In the genomic region with DNA sequence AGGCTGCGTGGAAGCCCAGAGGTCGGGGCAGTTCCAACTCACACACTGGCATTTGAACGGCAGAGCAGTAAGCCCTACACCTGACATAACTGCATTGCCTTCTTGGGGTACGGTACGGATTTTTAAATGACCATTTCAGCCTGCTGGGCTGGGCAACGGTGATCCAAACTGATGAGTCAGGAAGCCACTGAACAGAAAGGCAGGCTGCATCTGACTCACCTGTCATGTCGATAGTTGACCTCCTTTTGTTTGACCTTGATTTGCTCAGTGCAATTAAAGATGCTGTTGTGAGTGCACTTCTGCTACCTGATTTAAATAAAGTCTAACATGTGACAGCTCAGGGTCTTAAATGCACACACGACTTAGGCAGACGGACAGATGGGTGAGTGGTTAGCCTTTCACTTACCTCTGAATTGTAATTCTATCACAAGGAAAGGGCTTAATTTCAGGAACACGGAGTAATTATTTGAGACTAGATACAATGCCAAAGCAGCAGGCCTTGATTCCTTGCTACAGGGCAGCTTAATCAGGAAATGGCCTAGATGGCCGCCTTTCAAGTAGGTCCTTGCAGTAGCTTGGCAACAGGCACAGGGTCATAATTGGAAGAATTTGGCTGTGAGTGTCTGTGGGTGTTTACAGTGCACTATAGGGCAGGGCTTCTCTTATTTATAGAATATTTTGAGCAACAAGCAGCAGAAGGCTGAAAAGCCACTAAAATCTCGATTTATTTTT, we compare ENCODE assay signal across 10 cellular contexts. TPM values are rescaled to one million over a fixed set of nuclear protein-coding genes. Genes with fewer than 3 reads are reported as not detected.
DNase-seq lines count a peak whose midpoint lies in the region; ATAC-seq and TF ChIP-seq lines count a peak whose summit lies in the region.
"Had no signal": no experiment of that assay in that cellular context is flagged by ENCODE, and none has a peak within 500 bp of the region (broad histone marks: within the 10 kb centered on the region; RNA-seq: fewer than 3 reads in every experiment).

No MANE protein-coding gene starts in this region.

- peaks cover 16 to 45% of the 10 kb centered on the region in 2 donors for H3K4me1 ChIP-seq in left lung
- H3K4me1 ChIP-seq in vagina: peaks cover 35% of the 10 kb centered on the region

- no peaks in the 10 kb centered on the region for H3K27me3 ChIP-seq in left lung
- no peaks in the 10 kb centered on the region for H3K27me3 ChIP-seq in vagina

- intact Hi-C loops in left lung (cut with DNase I): no loop called here
- intact Hi-C loops in vagina (cut with DNase I): loop anchor here (10.0 kb wide), 1 partner anchor 45 kb away; no protein-coding TSS in a partner anchor

- H3K4me3 ChIP-seq in left lung: no peak overlapping the region
- no peak overlapping the region for H3K4me3 ChIP-seq in vagina

- H3K9me3 ChIP-seq in left lung (no peaks in the 10 kb centered on the region), vagina (no peaks in the 10 kb centered on the region)

- H3K36me3 ChIP-seq in left lung (no peaks in the 10 kb centered on the region), vagina (no peaks in the 10 kb centered on the region)

- H3K27ac ChIP-seq in VCaP: peak overlapping the region; percentile 69
- H3K27ac ChIP-seq in left lung: peak overlapping the region; percentile 1 to 24
- H3K27ac ChIP-seq in vagina: no peak overlapping the region

- TF ChIP-seq POLR2A in vagina (IDR thresholded peaks at IDR 0.05): no peak

- TF ChIP-seq CTCF in VCaP (conservative IDR thresholded peaks at IDR 0.05) (no peak), left lung (IDR thresholded peaks at IDR 0.05) (no peak), vagina (IDR thresholded peaks at IDR 0.05) (no peak)

- DNase-seq in DMS153 treated with DMSO at 0.1 percent for 48 hours (lab: John Stamatoyannopoulos, UW; ENCODE audit: unreplicated experiment) (peak; percentile 68), NCI-H187 (lab: John Stamatoyannopoulos, UW) (peak; percentile 70 to 83), left lung (no peak), vagina (ENCODE audit: extremely low spot score in 2 of 2) (no peak), NOMO-1 treated with dmso at 0.1 percent for 144 hours (lab: John Stamatoyannopoulos, UW; ENCODE audit: unreplicated experiment) (no peak), putamen (ENCODE audit: low spot score) (no peak)
- DNase-seq: activated naive CD4-positive, alpha-beta T cell treated with anti-CD3 and anti-CD28 coated beads, Interleukin-2, amount 50 U/mL, for 16 hours; trophoblast cell had no signal

- ATAC-seq in left lung (peak; percentile 87), GM18861 (IDR thresholded peaks at IDR 0.05; ENCODE audit: unreplicated experiment) (no peak)

RNA-seq across cellular contexts. Expression of a gene that starts 52.2 kb away (rescaled TPM):
- total RNA-seq in left lung: 10 to 100 TPM; 21.9 to 31.6 TPM
- total RNA-seq in vagina: 44.0 TPM

Comparison
In these comparisons a context has a peak if more than half of its experiments do, and no peak if none do; other contexts are left out.
1. DNase-seq: peak in DMS153 treated with DMSO at 0.1 percent for 48 hours (single experiment) and NCI-H187 (2 of 2); none in left lung (0 of 2), vagina (0 of 2), NOMO-1 treated with dmso at 0.1 percent for 144 hours (single experiment) and putamen (single experiment).